In genomic region chr4:76689079-76689817, GRCh38 we compare ENCODE assay signal across 1 cellular context.
TF ChIP-seq lines count a peak whose summit lies in the region.

No MANE protein-coding gene starts in this region.

TF ChIP-seq in H1, 55 proteins besides CTCF, POLR2A, EP300 and RAD21 (continued from another document):
- TF ChIP-seq CHD7 (IDR thresholded peaks at IDR 0.05; ENCODE audit: insufficient replicate concordance, low read length), result no peak
- TF ChIP-seq RBBP5 (IDR thresholded peaks at IDR 0.05; ENCODE audit: borderline replicate concordance, low read depth, low read length), result peak; percentile 78; the same call in 1 of the 2 replicates
- peak; percentile 59 for TF ChIP-seq PHF8 (conservative IDR thresholded peaks at IDR 0.05; ENCODE audit: low read depth, low read length)
- no peak for TF ChIP-seq SUZ12 (IDR thresholded peaks at IDR 0.05; ENCODE audit: low read length)
- no peak for TF ChIP-seq TEAD4 (IDR thresholded peaks at IDR 0.05; ENCODE audit: low read depth, low read length)
TF ChIP-seq in H1: peak in this region for 10.
